Comparison of ENCODE assay signal across 25 cellular contexts in genomic region chr7:8893761-8894160, GRCh38.
"Had no signal": no experiment of that assay in that cellular context is flagged by ENCODE, and none has a peak within 500 bp of the region (broad histone marks: within the 10 kb centered on the region; RNA-seq: fewer than 3 reads in every experiment).

No MANE protein-coding gene starts in this region.

- H3K9me3 ChIP-seq: testis, thoracic aorta, thyroid gland, tibial artery, tibial nerve, transverse colon, upper lobe of left lung, upper lobe of right lung, uterus, vagina had no signal

- FAIRE-seq: urothelium cell line had no signal

- H3K36me3 ChIP-seq: stomach, suprapubic skin, thoracic aorta, thyroid gland, tibial artery, tibial nerve, transverse colon, upper lobe of left lung, upper lobe of right lung, uterus, vagina had no signal

- H3K27ac ChIP-seq: stomach, suprapubic skin, testis, thoracic aorta, thyroid gland, tibial artery, tibial nerve, transverse colon, upper lobe of left lung, upper lobe of right lung, uterus, vagina had no signal

- DNase-seq: stimulated activated CD4-positive, alpha-beta T cell treated with anti-CD3 and anti-CD28 coated beads, Interleukin-2, amount 100 ng/mL, for 48 hours; stimulated activated CD4-positive, alpha-beta T cell treated with anti-CD3 and anti-CD28 coated beads, Interleukin-4, amount 100 ng/mL, for 1 hour; stimulated activated CD4-positive, alpha-beta T cell treated with anti-CD3 and anti-CD28 coated beads, Interleukin-4, amount 100 ng/mL, for 24 hours; stimulated activated CD4-positive, alpha-beta T cell treated with anti-CD3 and anti-CD28 coated beads, Interleukin-4, amount 100 ng/mL, for 4 hours; stimulated activated CD8-positive, alpha-beta memory T cell treated with anti-CD3 and anti-CD28 coated beads, Interleukin-4, amount 100 ng/mL, for 48 hours; stimulated activated naive B cell treated with anti-CD40 and anti-IgM and Interleukin-4, amounts not matched to agents 10 μg/mL and 1 μg/mL and 100 μg/mL, for 72 hours; stimulated activated naive CD4-positive, alpha-beta T cell; stimulated activated naive CD4-positive, alpha-beta T cell treated with Interleukin-2 at 50 U/mL for 16 hours; stimulated activated naive CD8-positive, alpha-beta T cell treated with anti-CD3 and anti-CD28 coated beads, Interleukin-15, amount 100 ng/mL, for 72 hours; stimulated activated naive CD8-positive, alpha-beta T cell treated with anti-CD3 and anti-CD28 coated beads, Interleukin-15, Interleukin-2, amounts not matched to agents 100 U/mL and 50 U/mL, for 24 hours; stomach; substantia nigra; testis; thyroid gland; tibial artery; transverse colon; trophoblast cell; upper lobe of left lung; upper lobe of right lung; uterus had no signal

- H3K4me3 ChIP-seq: stomach, suprapubic skin, testis, thoracic aorta, thyroid gland, tibial artery, tibial nerve, transverse colon, upper lobe of left lung, upper lobe of right lung, uterus, vagina had no signal

- H3K4me1 ChIP-seq: stomach, suprapubic skin, testis, thyroid gland, tibial artery, tibial nerve, transverse colon, upper lobe of left lung, upper lobe of right lung, uterus, vagina had no signal

- H3K27me3 ChIP-seq: stomach, suprapubic skin, testis, thyroid gland, tibial artery, tibial nerve, transverse colon, upper lobe of left lung, upper lobe of right lung, uterus, vagina had no signal
